In genomic region chr1:247487057-247487456, GRCh38 we compare ENCODE assay signal across 8 cellular contexts. TPM values are rescaled to one million over a fixed set of nuclear protein-coding genes. Genes with fewer than 3 reads are reported as not detected.
A peak's percentile ranks its signal among the peaks of the same experiment; 100 is the strongest.
DNase-seq lines count a peak whose midpoint lies in the region; ATAC-seq, FAIRE-seq and TF ChIP-seq lines count a peak whose summit lies in the region.

No MANE protein-coding gene starts in this region.

- TF ChIP-seq POLR2A in HepG2 (IDR thresholded peaks at IDR 0.05; ENCODE audit: insufficient read depth in 1 of 2, low read depth in 2 of 2, low read length in 2 of 2), result no peak

- peak; percentile 76 for DNase-seq in DMS53 (lab: John Stamatoyannopoulos, UW)
- DNase-seq in SK-N-MC (ENCODE audit: low read depth, low spot score), result peak; percentile 10
- DNase-seq in central memory CD4-positive, alpha-beta T cell, result peak; percentile 45
- DNase-seq in HepG2 (ENCODE audit: low spot score), result peak; percentile 20
- DNase-seq in DMS79 treated with DMSO at 0.1 percent for 48 hours (lab: John Stamatoyannopoulos, UW), result no peak

- H3K9ac ChIP-seq in SK-N-MC (ENCODE audit: insufficient read length), result no peak overlapping the region
- H3K9ac ChIP-seq in HepG2 (ENCODE audit: insufficient read depth, low read depth, low read length), result no peak overlapping the region

- peak; percentile 62 for TF ChIP-seq CTCF in HepG2 (CRISPR knock-in tag; IDR thresholded peaks at IDR 0.05)

- H3K36me3 ChIP-seq in SK-N-MC (ENCODE audit: insufficient read depth, low read length) (no peaks in the 10 kb centered on the region), HepG2 (replicated peaks in 1 of 2; ENCODE audit: control insufficient read depth in 1 of 2, insufficient read depth in 2 of 2, low read length in 2 of 2) (no peaks in the 10 kb centered on the region)

- H3K9me3 ChIP-seq in SK-N-MC (ENCODE audit: low read depth, low read length), result no peaks in the 10 kb centered on the region
- H3K9me3 ChIP-seq in HepG2 (ENCODE audit: low read length), result no peaks in the 10 kb centered on the region

- peak; percentile 74 for ATAC-seq in GM18907 (IDR thresholded peaks at IDR 0.05; ENCODE audit: unreplicated experiment)
- ATAC-seq in HG03521 (IDR thresholded peaks at IDR 0.05; ENCODE audit: unreplicated experiment), result peak; percentile 64
- peak; percentile 85 for ATAC-seq in HepG2
- ATAC-seq in GM21515 (IDR thresholded peaks at IDR 0.05; ENCODE audit: unreplicated experiment), result no peak

- no peaks in the 10 kb centered on the region for H4K20me1 ChIP-seq in HepG2 (ENCODE audit: insufficient read depth, low read length)

- in situ Hi-C loops in HepG2 (cut with HindIII; ENCODE audit: extremely low pct_ligation_motif_present, low pct_unique_long_range_greater_than_20kb), result no loop called here

- no peak for TF ChIP-seq EP300 in HepG2 (IDR thresholded peaks at IDR 0.05; ENCODE audit: low read depth in 2 of 2, low read length in 2 of 2)
- TF ChIP-seq EP300 in HepG2 (CRISPR knock-in tag; IDR thresholded peaks at IDR 0.05; ENCODE audit: borderline replicate concordance), result no peak

- intact Hi-C loops in HepG2 (cut with micrococcal nuclease; ENCODE audit: unreplicated experiment), result loop anchor here (1.0 kb wide), 2 partner anchors 97 to 115 kb away; no protein-coding TSS in a partner anchor

- no peaks in the 10 kb centered on the region for H3K79me2 ChIP-seq in HepG2 (ENCODE audit: insufficient read depth, low read length)

- no peak for FAIRE-seq in HepG2 (lab: Jason Lieb, UNC)

- no TSS peak for BruUV-seq in HepG2 (replicated peaks; lab: Mats Ljungman, UMichigan)

- TF ChIP-seq RAD21 in HepG2 (CRISPR knock-in tag; IDR thresholded peaks at IDR 0.05), result no peak

- no peak overlapping the region for H2AFZ ChIP-seq in HepG2 (ENCODE audit: low read length)

- H3K27ac ChIP-seq in SK-N-MC (no peak overlapping the region), HepG2 (ENCODE audit: extremely low read length, insufficient read depth, low read length) (no peak overlapping the region)

- H3K4me2 ChIP-seq in HepG2 (ENCODE audit: low read depth, low read length), result no peak overlapping the region

- H3K4me1 ChIP-seq in HepG2 (ENCODE audit: insufficient read depth, low read length), result no peaks in the 10 kb centered on the region

- CTCF ChIA-PET in HepG2 (lab: Yijun Ruan, JAX; ENCODE audit: low intra/inter-chr PET ratio, low total read pairs), result interaction anchor here (1.5 kb wide), 1 partner anchor 97 kb away, joined by 10 read pairs; no protein-coding TSS in a partner anchor

- H3K4me3 ChIP-seq in SK-N-MC (no peak overlapping the region), HepG2 (replicated peaks in 1 of 3; ENCODE audit: insufficient read depth in 1 of 3, low read depth in 2 of 3, low read length in 3 of 3) (no peak overlapping the region)

- H3K27me3 ChIP-seq in HepG2 (ENCODE audit: control insufficient read depth in 1 of 2, insufficient read depth in 2 of 2, low read length in 2 of 2), result no peaks in the 10 kb centered on the region; a peak in 2 of 5 replicates

- POLR2A ChIA-PET in HepG2 (lab: Yijun Ruan, JAX), result no interaction called here

TF ChIP-seq in HepG2, 621 proteins besides CTCF, POLR2A, EP300 and RAD21:
- TF ChIP-seq ATF1 (CRISPR knock-in tag; IDR thresholded peaks at IDR 0.05) (no peak), PHF8 (CRISPR knock-in tag; IDR thresholded peaks at IDR 0.05) (no peak), STAG1 (CRISPR knock-in tag; IDR thresholded peaks at IDR 0.05) (peak; percentile 69), SMC3 (IDR thresholded peaks at IDR 0.05; ENCODE audit: low read length) (peak; percentile 44; the same call in 1 of the 2 replicates)

RNA-seq across cellular contexts. Expression of gene OR2B11, which starts 29.2 kb away (rescaled TPM):
- not detected in 2 replicates for total RNA-seq in HepG2 (2016; rRNA removed; fragmentation: Illumina TruSeq; extraction: Trizol)
- total RNA-seq in HepG2 (2016; cell fraction: cytosol; rRNA removed; fragmentation: Illumina TruSeq; extraction: Trizol; ENCODE audit: low read depth), result not detected in 2 replicates
- not detected in 2 replicates for total RNA-seq in HepG2 (2016; cell fraction: insoluble cytoplasmic fraction; rRNA removed; fragmentation: Illumina TruSeq; extraction: Trizol)
- total RNA-seq in HepG2 (2016; cell fraction: membrane; rRNA removed; fragmentation: Illumina TruSeq; extraction: Trizol), result not detected in 2 replicates
- not detected in 2 replicates for total RNA-seq in HepG2 (2016; cell fraction: nucleus; rRNA removed; fragmentation: Illumina TruSeq; extraction: Trizol)
- not detected in 2 replicates for polyA plus RNA-seq in HepG2 (2011; rRNA removed)
- not detected in 2 replicates for polyA plus RNA-seq in HepG2 (2011; cell fraction: cytosol; rRNA removed)
- polyA plus RNA-seq in HepG2 (2011; cell fraction: nucleus; rRNA removed), result not detected in 2 replicates
- not detected in 2 replicates for polyA plus RNA-seq in HepG2 (2012)
- polyA plus RNA-seq in HepG2 (2016; cell fraction: cytosol; fragmentation: Illumina TruSeq; extraction: Trizol; ENCODE audit: low read depth), result not detected in 2 replicates
- polyA plus RNA-seq in HepG2 (2016; cell fraction: insoluble cytoplasmic fraction; fragmentation: Illumina TruSeq; extraction: Trizol; ENCODE audit: low read depth), result not detected in 2 replicates
- not detected in 2 replicates for polyA plus RNA-seq in HepG2 (2016; cell fraction: membrane; fragmentation: Illumina TruSeq; extraction: Trizol; ENCODE audit: low read depth)
- polyA plus RNA-seq in HepG2 (2016; cell fraction: nucleus; fragmentation: Illumina TruSeq; extraction: Trizol; ENCODE audit: insufficient read depth, low read depth), result not detected in 2 replicates
- polyA minus RNA-seq in HepG2 (2011; rRNA and poly(A)+ RNA removed; ENCODE audit: low replicate concordance), result not detected in 2 replicates
- polyA minus RNA-seq in HepG2 (2011; cell fraction: cytosol; rRNA and poly(A)+ RNA removed), result not detected in 2 replicates
- polyA minus RNA-seq in HepG2 (2011; cell fraction: nucleus; rRNA and poly(A)+ RNA removed), result not detected in 2 replicates

RNA-seq across cellular contexts. Expression of gene OR2C3, which starts 49.2 kb away (rescaled TPM):
- total RNA-seq in HepG2 (2016; rRNA removed; fragmentation: Illumina TruSeq; extraction: Trizol), result not detected in 2 replicates
- not detected in 2 replicates for total RNA-seq in HepG2 (2016; cell fraction: cytosol; rRNA removed; fragmentation: Illumina TruSeq; extraction: Trizol; ENCODE audit: low read depth)
- not detected in 2 replicates for total RNA-seq in HepG2 (2016; cell fraction: insoluble cytoplasmic fraction; rRNA removed; fragmentation: Illumina TruSeq; extraction: Trizol)
- not detected in 2 replicates for total RNA-seq in HepG2 (2016; cell fraction: membrane; rRNA removed; fragmentation: Illumina TruSeq; extraction: Trizol)
- total RNA-seq in HepG2 (2016; cell fraction: nucleus; rRNA removed; fragmentation: Illumina TruSeq; extraction: Trizol), result not detected in 2 replicates
- not detected in 2 replicates for polyA plus RNA-seq in HepG2 (2011; rRNA removed)
- polyA plus RNA-seq in HepG2 (2011; cell fraction: cytosol; rRNA removed), result not detected in 2 replicates
- not detected in 2 replicates for polyA plus RNA-seq in HepG2 (2011; cell fraction: nucleus; rRNA removed)
- not detected in 2 replicates for polyA plus RNA-seq in HepG2 (2012)
- not detected in 2 replicates for polyA plus RNA-seq in HepG2 (2016; cell fraction: cytosol; fragmentation: Illumina TruSeq; extraction: Trizol; ENCODE audit: low read depth)
- polyA plus RNA-seq in HepG2 (2016; cell fraction: insoluble cytoplasmic fraction; fragmentation: Illumina TruSeq; extraction: Trizol; ENCODE audit: low read depth), result not detected in 2 replicates
- not detected in 2 replicates for polyA plus RNA-seq in HepG2 (2016; cell fraction: membrane; fragmentation: Illumina TruSeq; extraction: Trizol; ENCODE audit: low read depth)
- not detected in 2 replicates for polyA plus RNA-seq in HepG2 (2016; cell fraction: nucleus; fragmentation: Illumina TruSeq; extraction: Trizol; ENCODE audit: insufficient read depth, low read depth)
- not detected in 2 replicates for polyA minus RNA-seq in HepG2 (2011; rRNA and poly(A)+ RNA removed; ENCODE audit: low replicate concordance)
- polyA minus RNA-seq in HepG2 (2011; cell fraction: cytosol; rRNA and poly(A)+ RNA removed), result not detected in 2 replicates
- not detected in 2 replicates for polyA minus RNA-seq in HepG2 (2011; cell fraction: nucleus; rRNA and poly(A)+ RNA removed)
